Comparison of ENCODE assay signal across 1 cellular context in genomic region chr10:102115775-102116174, GRCh38.
TF ChIP-seq lines count a peak whose summit lies in the region.

No MANE protein-coding gene starts in this region.

TF ChIP-seq in HepG2, 621 proteins besides CTCF, POLR2A, EP300 and RAD21:
- no peak for TF ChIP-seq PAWR (CRISPR knock-in tag; IDR thresholded peaks at IDR 0.05; ENCODE audit: borderline replicate concordance)
- TF ChIP-seq ZFP82 (CRISPR knock-in tag; IDR thresholded peaks at IDR 0.05; ENCODE audit: borderline replicate concordance): no peak
- no peak for TF ChIP-seq MTF2 (CRISPR knock-in tag; IDR thresholded peaks at IDR 0.05; ENCODE audit: borderline replicate concordance)
- TF ChIP-seq ZNF557 (CRISPR knock-in tag; IDR thresholded peaks at IDR 0.05): no peak
- no peak for TF ChIP-seq NFIC (IDR thresholded peaks at IDR 0.05; ENCODE audit: low read length)
- no peak for TF ChIP-seq ZNF280D (CRISPR knock-in tag; IDR thresholded peaks at IDR 0.05)
- TF ChIP-seq ZNF816 (CRISPR knock-in tag; IDR thresholded peaks at IDR 0.05; ENCODE audit: borderline replicate concordance): no peak
- TF ChIP-seq JUNB (CRISPR knock-in tag; IDR thresholded peaks at IDR 0.05; ENCODE audit: borderline replicate concordance): no peak
- no peak for TF ChIP-seq GMEB2 (CRISPR knock-in tag; IDR thresholded peaks at IDR 0.05; ENCODE audit: low read depth)
- TF ChIP-seq ERF (CRISPR knock-in tag; IDR thresholded peaks at IDR 0.05): no peak
TF ChIP-seq in HepG2: peak in this region for 0.
